Comparison of ENCODE assay signal across 2 cellular contexts in genomic region chr1:153341431-153341934, GRCh38.
TF ChIP-seq lines count a peak whose summit lies in the region.

No MANE protein-coding gene starts in this region.

TF ChIP-seq in IMR-90, 13 proteins besides CTCF, POLR2A, EP300 and RAD21:
- TF ChIP-seq CHD1 (IDR thresholded peaks at IDR 0.05; ENCODE audit: low read depth, low read length) (no peak), BHLHE40 (IDR thresholded peaks at IDR 0.05; ENCODE audit: low read depth, low read length) (no peak), MAFK (IDR thresholded peaks at IDR 0.05; ENCODE audit: low read depth, low read length) (no peak), FOS (IDR thresholded peaks at IDR 0.05; ENCODE audit: low read depth, low read length) (no peak), SMC3 (IDR thresholded peaks at IDR 0.05; ENCODE audit: low read depth, low read length) (no peak), CEBPB (IDR thresholded peaks at IDR 0.05; ENCODE audit: low read depth, low read length) (no peak), ELK1 (IDR thresholded peaks at IDR 0.05; ENCODE audit: borderline replicate concordance, low read depth, low read length) (no peak), RCOR1 (IDR thresholded peaks at IDR 0.05; ENCODE audit: insufficient replicate concordance, low read length) (no peak), MAZ (IDR thresholded peaks at IDR 0.05; ENCODE audit: borderline replicate concordance, low read depth, low read length) (no peak), MXI1 (IDR thresholded peaks at IDR 0.05; ENCODE audit: borderline replicate concordance, low read depth, low read length) (no peak), USF2 (IDR thresholded peaks at IDR 0.05; ENCODE audit: low read depth, low read length) (no peak), RFX5 (IDR thresholded peaks at IDR 0.05; ENCODE audit: low read depth, low read length) (no peak), NFE2L2 (IDR thresholded peaks at IDR 0.05; ENCODE audit: low read depth, low read length) (no peak)

TF ChIP-seq in GM12891, 5 proteins besides CTCF, POLR2A, EP300 and RAD21:
- no peak for TF ChIP-seq PAX5 (IDR thresholded peaks at IDR 0.05; ENCODE audit: insufficient read depth, low read length, severe bottlenecking)
- no peak for TF ChIP-seq POU2F2 (IDR thresholded peaks at IDR 0.05; ENCODE audit: low read depth, low read length)
TF ChIP-seq in GM12891: peak in this region for 0.
